13 cellular contexts compared by ENCODE assay signal in the genomic region with DNA sequence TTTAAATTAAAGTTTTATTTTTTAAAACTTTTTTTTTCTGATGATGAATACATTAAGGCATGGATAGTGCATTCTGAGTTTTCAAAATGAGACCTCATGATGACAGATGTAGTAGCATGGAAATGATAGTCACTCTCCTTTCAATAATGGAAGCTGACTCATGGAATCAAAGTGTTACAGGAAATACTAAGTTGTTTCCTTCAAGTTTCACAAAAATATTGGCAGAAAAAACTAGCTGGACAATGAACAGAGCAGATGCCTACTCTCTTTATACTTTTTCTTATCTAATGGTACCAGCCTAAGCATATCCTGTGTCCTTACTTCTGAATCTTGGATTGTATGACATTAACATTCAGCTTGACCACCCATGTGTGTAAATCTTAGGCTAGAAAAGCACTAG.
"Had no signal": no experiment of that assay in that cellular context is flagged by ENCODE, and none has a peak within 500 bp of the region (broad histone marks: within the 10 kb centered on the region; RNA-seq: fewer than 3 reads in every experiment).

No MANE protein-coding gene starts in this region.

- FAIRE-seq: pancreas, urothelium cell line had no signal

- H3K4me1 ChIP-seq: esophagus muscularis mucosa, pancreas, thyroid gland had no signal

- H3K27ac ChIP-seq: esophagus muscularis mucosa, hepatocyte, pancreas, thyroid gland had no signal

- H2AFZ ChIP-seq: hepatocyte had no signal

- H3K36me3 ChIP-seq: esophagus muscularis mucosa, pancreas, thyroid gland had no signal

- H3K9me3 ChIP-seq: esophagus muscularis mucosa, pancreas, thyroid gland had no signal

- H3K4me3 ChIP-seq: esophagus muscularis mucosa, hepatocyte, pancreas, thyroid gland had no signal

- H3K79me2 ChIP-seq: hepatocyte had no signal

- H3K27me3 ChIP-seq: esophagus muscularis mucosa, hepatocyte, pancreas, thyroid gland had no signal

- ATAC-seq: activated CD8-positive, alpha-beta T cell treated with anti-CD3 and anti-CD28 coated beads, Interleukin-2, amount 10 ng/mL, durations not matched to agents 7 days and 5 days; activated naive CD8-positive, alpha-beta T cell treated with anti-CD3 and anti-CD28 coated beads, Interleukin-2, amount 50 U/mL, for 24 hours; pancreas; T-cell had no signal

- H3K4me2 ChIP-seq: hepatocyte had no signal

- DNase-seq: activated CD4-positive, alpha-beta T cell treated with anti-CD3 and anti-CD28 coated beads for 48 hours; activated CD8-positive, alpha-beta T cell treated with anti-CD3 and anti-CD28 coated beads, Interleukin-2, amount 10 ng/mL, durations not matched to agents 7 days and 5 days; activated naive CD4-positive, alpha-beta T cell treated with Interleukin-2 at 50 U/mL for 16 hours; activated naive CD8-positive, alpha-beta T cell treated with anti-CD3 and anti-CD28 coated beads, Interleukin-2, amount 50 U/mL, for 24 hours; caudate nucleus; pancreas; retina; T-cell; T1000; thyroid gland had no signal
